8 cellular contexts compared by ENCODE assay signal in genomic region chr16:20741555-20742285, GRCh38. TPM values are rescaled to one million over a fixed set of nuclear protein-coding genes. Genes with fewer than 3 reads are reported as not detected.
A peak's percentile ranks its signal among the peaks of the same experiment; 100 is the strongest.
DNase-seq lines count a peak whose midpoint lies in the region; ATAC-seq and TF ChIP-seq lines count a peak whose summit lies in the region.

Gene THUMPD1 (minus strand): TSS chr16:20741818. CDS start chr16:20741739, 79 bp downstream.

- TF ChIP-seq CTCF in GM10248 (IDR thresholded peaks at IDR 0.05; ENCODE audit: control extremely low read depth, extremely low read depth, low read depth, missing control alignments) (no peak), omental fat pad (IDR thresholded peaks at IDR 0.05) (no peak)

- no peaks in the 10 kb centered on the region for H3K9me3 Mint-ChIP-seq in activated naive CD4-positive, alpha-beta T cell treated with anti-CD3 and anti-CD28 coated beads, Interleukin-2, amount 50 U/mL, for 24 hours

- H3K27me3 Mint-ChIP-seq in activated naive CD4-positive, alpha-beta T cell treated with anti-CD3 and anti-CD28 coated beads, Interleukin-2, amount 50 U/mL, for 24 hours = no peaks in the 10 kb centered on the region

- H3K27ac ChIP-seq in temporal lobe (ENCODE audit: low read depth, low read length) = peak within 1 kb of the TSS; percentile 75

- peak within 1 kb of the TSS; percentile 98 for H3K27ac Mint-ChIP-seq in activated naive CD4-positive, alpha-beta T cell treated with anti-CD3 and anti-CD28 coated beads, Interleukin-2, amount 50 U/mL, for 24 hours

- H3K4me1 Mint-ChIP-seq in activated naive CD4-positive, alpha-beta T cell treated with anti-CD3 and anti-CD28 coated beads, Interleukin-2, amount 50 U/mL, for 24 hours = peaks cover 28% of the 10 kb centered on the region

- CTCF ChIA-PET in GM10248 (lab: Yijun Ruan, JAX) = interaction anchor here (1.1 to 1.6 kb wide), 4 partner anchors 9 to 66 kb away, joined by 3 to 11 read pairs (median 4); no protein-coding TSS in a partner anchor

- POLR2A ChIA-PET in GM10248 (lab: Yijun Ruan, JAX) = no interaction called here

- H3K4me3 Mint-ChIP-seq in activated naive CD4-positive, alpha-beta T cell treated with anti-CD3 and anti-CD28 coated beads, Interleukin-2, amount 50 U/mL, for 24 hours = peak within 1 kb of the TSS; percentile 97

- H3K36me3 Mint-ChIP-seq in activated naive CD4-positive, alpha-beta T cell treated with anti-CD3 and anti-CD28 coated beads, Interleukin-2, amount 50 U/mL, for 24 hours = peaks cover 4% of the 10 kb centered on the region

- DNase-seq in GM10248 (ENCODE audit: extremely low spot score) (peak; percentile 98), NCI-H1092 (lab: John Stamatoyannopoulos, UW) (peak; percentile 95), glomerular endothelial cell (ENCODE audit: extremely low read depth, low read depth, low spot score) (peak; percentile 75), omental fat pad (ENCODE audit: low spot score) (peak; percentile 95)

- peak; percentile 75 for ATAC-seq in HG02588 (IDR thresholded peaks at IDR 0.05; ENCODE audit: unreplicated experiment)
- ATAC-seq in SK-N-SH treated with all-trans-retinoic acid at 6 μM for 48 hours = peak; percentile 97
- ATAC-seq in omental fat pad (ENCODE audit: low FRiP score) = peak; percentile 95

TF ChIP-seq in SK-N-SH treated with all-trans-retinoic acid at 6 μM for 48 hours, 23 proteins besides CTCF, POLR2A, EP300 and RAD21:
- TF ChIP-seq, protein P1, sequence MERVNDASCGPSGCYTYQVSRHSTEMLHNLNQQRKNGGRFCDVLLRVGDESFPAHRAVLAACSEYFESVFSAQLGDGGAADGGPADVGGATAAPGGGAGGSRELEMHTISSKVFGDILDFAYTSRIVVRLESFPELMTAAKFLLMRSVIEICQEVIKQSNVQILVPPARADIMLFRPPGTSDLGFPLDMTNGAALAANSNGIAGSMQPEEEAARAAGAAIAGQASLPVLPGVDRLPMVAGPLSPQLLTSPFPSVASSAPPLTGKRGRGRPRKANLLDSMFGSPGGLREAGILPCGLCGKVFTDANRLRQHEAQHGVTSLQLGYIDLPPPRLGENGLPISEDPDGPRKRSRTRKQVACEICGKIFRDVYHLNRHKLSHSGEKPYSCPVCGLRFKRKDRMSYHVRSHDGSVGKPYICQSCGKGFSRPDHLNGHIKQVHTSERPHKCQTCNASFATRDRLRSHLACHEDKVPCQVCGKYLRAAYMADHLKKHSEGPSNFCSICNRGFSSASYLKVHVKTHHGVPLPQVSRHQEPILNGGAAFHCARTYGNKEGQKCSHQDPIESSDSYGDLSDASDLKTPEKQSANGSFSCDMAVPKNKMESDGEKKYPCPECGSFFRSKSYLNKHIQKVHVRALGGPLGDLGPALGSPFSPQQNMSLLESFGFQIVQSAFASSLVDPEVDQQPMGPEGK (CRISPR knock-in tag; IDR thresholded peaks at IDR 0.05; ENCODE audit: borderline replicate concordance) = no peak
- TF ChIP-seq SNAI2 (CRISPR knock-in tag; IDR thresholded peaks at IDR 0.05) (no peak), ZNF70 (CRISPR knock-in tag; IDR thresholded peaks at IDR 0.05) (no peak), ESRRG (CRISPR knock-in tag; IDR thresholded peaks at IDR 0.05) (no peak), ZFP3 (CRISPR knock-in tag; IDR thresholded peaks at IDR 0.05) (no peak), ZNF8 (CRISPR knock-in tag; IDR thresholded peaks at IDR 0.05) (no peak), BACH2 (CRISPR knock-in tag; IDR thresholded peaks at IDR 0.05; ENCODE audit: borderline replicate concordance) (no peak), TCF4 (CRISPR knock-in tag; IDR thresholded peaks at IDR 0.05; ENCODE audit: borderline replicate concordance) (no peak), OSR1 (CRISPR knock-in tag; IDR thresholded peaks at IDR 0.05) (no peak), TOX (CRISPR knock-in tag; IDR thresholded peaks at IDR 0.05; ENCODE audit: borderline replicate concordance) (no peak), ZFP30 (CRISPR knock-in tag; IDR thresholded peaks at IDR 0.05) (no peak), CSRNP3 (CRISPR knock-in tag; IDR thresholded peaks at IDR 0.05) (no peak), ISL1 (CRISPR knock-in tag; IDR thresholded peaks at IDR 0.05) (no peak), PPARA (CRISPR knock-in tag; IDR thresholded peaks at IDR 0.05; ENCODE audit: borderline replicate concordance) (no peak), GLIS3 (CRISPR knock-in tag; IDR thresholded peaks at IDR 0.05) (no peak)
- TF ChIP-seq, protein P2, sequence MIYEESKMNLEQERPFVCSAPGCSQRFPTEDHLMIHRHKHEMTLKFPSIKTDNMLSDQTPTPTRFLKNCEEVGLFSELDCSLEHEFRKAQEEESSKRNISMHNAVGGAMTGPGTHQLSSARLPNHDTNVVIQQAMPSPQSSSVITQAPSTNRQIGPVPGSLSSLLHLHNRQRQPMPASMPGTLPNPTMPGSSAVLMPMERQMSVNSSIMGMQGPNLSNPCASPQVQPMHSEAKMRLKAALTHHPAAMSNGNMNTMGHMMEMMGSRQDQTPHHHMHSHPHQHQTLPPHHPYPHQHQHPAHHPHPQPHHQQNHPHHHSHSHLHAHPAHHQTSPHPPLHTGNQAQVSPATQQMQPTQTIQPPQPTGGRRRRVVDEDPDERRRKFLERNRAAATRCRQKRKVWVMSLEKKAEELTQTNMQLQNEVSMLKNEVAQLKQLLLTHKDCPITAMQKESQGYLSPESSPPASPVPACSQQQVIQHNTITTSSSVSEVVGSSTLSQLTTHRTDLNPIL (CRISPR knock-in tag; IDR thresholded peaks at IDR 0.05; ENCODE audit: low read depth) = no peak
- TF ChIP-seq, protein P3, sequence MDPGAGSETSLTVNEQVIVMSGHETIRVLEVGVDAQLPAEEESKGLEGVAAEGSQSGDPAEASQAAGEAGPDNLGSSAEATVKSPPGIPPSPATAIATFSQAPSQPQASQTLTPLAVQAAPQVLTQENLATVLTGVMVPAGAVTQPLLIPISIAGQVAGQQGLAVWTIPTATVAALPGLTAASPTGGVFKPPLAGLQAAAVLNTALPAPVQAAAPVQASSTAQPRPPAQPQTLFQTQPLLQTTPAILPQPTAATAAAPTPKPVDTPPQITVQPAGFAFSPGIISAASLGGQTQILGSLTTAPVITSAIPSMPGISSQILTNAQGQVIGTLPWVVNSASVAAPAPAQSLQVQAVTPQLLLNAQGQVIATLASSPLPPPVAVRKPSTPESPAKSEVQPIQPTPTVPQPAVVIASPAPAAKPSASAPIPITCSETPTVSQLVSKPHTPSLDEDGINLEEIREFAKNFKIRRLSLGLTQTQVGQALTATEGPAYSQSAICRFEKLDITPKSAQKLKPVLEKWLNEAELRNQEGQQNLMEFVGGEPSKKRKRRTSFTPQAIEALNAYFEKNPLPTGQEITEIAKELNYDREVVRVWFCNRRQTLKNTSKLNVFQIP (CRISPR knock-in tag; IDR thresholded peaks at IDR 0.05; ENCODE audit: borderline replicate concordance, low read depth) = no peak
- TF ChIP-seq, protein P4, sequence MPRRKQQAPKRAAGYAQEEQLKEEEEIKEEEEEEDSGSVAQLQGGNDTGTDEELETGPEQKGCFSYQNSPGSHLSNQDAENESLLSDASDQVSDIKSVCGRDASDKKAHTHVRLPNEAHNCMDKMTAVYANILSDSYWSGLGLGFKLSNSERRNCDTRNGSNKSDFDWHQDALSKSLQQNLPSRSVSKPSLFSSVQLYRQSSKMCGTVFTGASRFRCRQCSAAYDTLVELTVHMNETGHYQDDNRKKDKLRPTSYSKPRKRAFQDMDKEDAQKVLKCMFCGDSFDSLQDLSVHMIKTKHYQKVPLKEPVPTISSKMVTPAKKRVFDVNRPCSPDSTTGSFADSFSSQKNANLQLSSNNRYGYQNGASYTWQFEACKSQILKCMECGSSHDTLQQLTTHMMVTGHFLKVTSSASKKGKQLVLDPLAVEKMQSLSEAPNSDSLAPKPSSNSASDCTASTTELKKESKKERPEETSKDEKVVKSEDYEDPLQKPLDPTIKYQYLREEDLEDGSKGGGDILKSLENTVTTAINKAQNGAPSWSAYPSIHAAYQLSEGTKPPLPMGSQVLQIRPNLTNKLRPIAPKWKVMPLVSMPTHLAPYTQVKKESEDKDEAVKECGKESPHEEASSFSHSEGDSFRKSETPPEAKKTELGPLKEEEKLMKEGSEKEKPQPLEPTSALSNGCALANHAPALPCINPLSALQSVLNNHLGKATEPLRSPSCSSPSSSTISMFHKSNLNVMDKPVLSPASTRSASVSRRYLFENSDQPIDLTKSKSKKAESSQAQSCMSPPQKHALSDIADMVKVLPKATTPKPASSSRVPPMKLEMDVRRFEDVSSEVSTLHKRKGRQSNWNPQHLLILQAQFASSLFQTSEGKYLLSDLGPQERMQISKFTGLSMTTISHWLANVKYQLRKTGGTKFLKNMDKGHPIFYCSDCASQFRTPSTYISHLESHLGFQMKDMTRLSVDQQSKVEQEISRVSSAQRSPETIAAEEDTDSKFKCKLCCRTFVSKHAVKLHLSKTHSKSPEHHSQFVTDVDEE (CRISPR knock-in tag; IDR thresholded peaks at IDR 0.05) = no peak

RNA-seq across cellular contexts. Expression of gene THUMPD1, which starts in this region (rescaled TPM):
- total RNA-seq in glomerular endothelial cell (25.2 and 62.5 TPM in 2 replicates), omental fat pad (10 to 100 TPM; 44.6 to 59.9 (median 45.5) TPM), temporal lobe (60.0 TPM)

Comparison
In these comparisons a context has a peak if more than half of its experiments do, and no peak if none do; other contexts are left out.
1. Peak in every context shown above with its lines: DNase-seq, ATAC-seq and H3K27ac ChIP-seq.